ENCODE assay signal across 17 cellular contexts in the genomic region with DNA sequence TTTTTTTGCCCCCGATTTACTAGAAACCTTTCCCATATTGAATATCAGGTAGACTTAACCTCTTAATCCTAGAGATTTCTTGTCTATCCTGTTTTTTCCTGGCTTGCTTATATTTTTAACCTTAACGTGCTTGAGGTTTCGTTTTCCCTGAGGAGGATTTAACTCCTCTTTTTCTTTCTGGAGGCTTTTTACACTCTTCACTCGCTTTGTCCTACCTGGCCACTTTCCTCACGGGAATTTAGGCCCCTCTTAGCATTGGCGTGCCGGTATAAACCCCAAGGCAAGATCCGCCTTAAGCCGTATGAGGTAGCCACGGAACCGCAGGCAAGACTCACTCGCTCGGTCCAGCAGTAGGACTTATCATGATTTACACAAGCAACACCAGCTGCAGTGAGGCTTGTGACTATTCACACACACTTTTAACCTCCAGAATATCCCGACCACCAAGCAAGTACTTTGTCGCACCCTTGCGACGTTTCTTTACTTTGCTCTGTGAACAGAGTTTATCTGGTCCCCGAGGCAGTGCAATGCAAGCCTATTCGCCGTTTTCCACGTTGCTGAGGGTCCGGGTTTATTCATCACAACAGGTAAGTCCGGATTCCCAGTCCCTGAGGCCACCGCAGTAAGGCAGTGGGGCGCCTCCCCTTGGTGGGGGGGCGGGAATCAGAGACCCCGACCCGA. TPM values are rescaled to one million over a fixed set of nuclear protein-coding genes. Genes with fewer than 3 reads are reported as not detected.
DNase-seq lines count a peak whose midpoint lies in the region; ATAC-seq, FAIRE-seq and TF ChIP-seq lines count a peak whose summit lies in the region.
"Had no signal": no experiment of that assay in that cellular context is flagged by ENCODE, and none has a peak within 500 bp of the region (broad histone marks: within the 10 kb centered on the region; RNA-seq: fewer than 3 reads in every experiment).

No MANE protein-coding gene starts in this region.

- CTCF ChIA-PET in MCF 10A (lab: Yijun Ruan, JAX) = no interaction called here

- peak overlapping the region; percentile 16 for H2AFZ ChIP-seq in keratinocyte (ENCODE audit: control insufficient read depth, low read length)
- H2AFZ ChIP-seq: GM23248 had no signal

- H3K4me1 ChIP-seq in breast epithelium (no peaks in the 10 kb centered on the region), adipocyte (ENCODE audit: control insufficient read depth, insufficient read depth, low read length) (no peaks in the 10 kb centered on the region), keratinocyte (ENCODE audit: control insufficient read depth, extremely low read depth, insufficient read depth, low read length) (peaks cover 5% of the 10 kb centered on the region), prostate gland (replicated peaks) (no peaks in the 10 kb centered on the region)
- H3K4me1 ChIP-seq in effector memory CD4-positive, alpha-beta T cell (ENCODE audit: control insufficient read depth, insufficient read depth, low read length, poor library complexity, severe bottlenecking) = no peaks in the 10 kb centered on the region

- DNase-seq in breast epithelium (ENCODE audit: low spot score in 2 of 2) (no peak), MCF 10A (ENCODE audit: unreplicated experiment) (no peak), adipocyte (ENCODE audit: low read depth) (peak; percentile 2), keratinocyte (ENCODE audit: low read depth, low spot score) (no peak), brain microvascular endothelial cell (no peak), prostate gland (ENCODE audit: low spot score) (no peak)
- DNase-seq in effector memory CD4-positive, alpha-beta T cell = no peak
- DNase-seq: 8988T, AML-193, DMS79, EL, GM23248 had no signal

- no peaks in the 10 kb centered on the region for H3K27me3 Mint-ChIP-seq in MCF 10A (ENCODE audit: insufficient read depth, unreplicated experiment)

- H3K9me3 ChIP-seq in breast epithelium (no peaks in the 10 kb centered on the region), adipocyte (ENCODE audit: control insufficient read depth, low read length) (peaks cover 11% of the 10 kb centered on the region), keratinocyte (ENCODE audit: control insufficient read depth, low read depth, low read length) (no peaks in the 10 kb centered on the region), prostate gland (no peaks in the 10 kb centered on the region)
- H3K9me3 ChIP-seq in effector memory CD4-positive, alpha-beta T cell (ENCODE audit: control insufficient read depth, low read length) = no peaks in the 10 kb centered on the region

- H3K4me3 ChIP-seq in breast epithelium = peak overlapping the region in 2 of 3 donors; percentile 26 to 30
- H3K4me3 ChIP-seq in adipocyte (ENCODE audit: low read length) = no peak overlapping the region
- H3K4me3 ChIP-seq in keratinocyte (ENCODE audit: control insufficient read depth in 2 of 3, extremely low read depth in 1 of 3, insufficient read depth in 2 of 3, low read depth in 1 of 3, low read length in 3 of 3) = peak overlapping the region; percentile 24 to 55 (median 28)
- H3K4me3 ChIP-seq in effector memory CD4-positive, alpha-beta T cell (ENCODE audit: insufficient read depth, low read depth, low read length, poor library complexity, severe bottlenecking) = no peak overlapping the region
- no peak overlapping the region for H3K4me3 ChIP-seq in brain microvascular endothelial cell (ENCODE audit: low read depth, low read length)
- H3K4me3 ChIP-seq in prostate gland = no peak overlapping the region
- H3K4me3 ChIP-seq: BLaER1, GM23248 had no signal

- H3K36me3 ChIP-seq in breast epithelium (no peaks in the 10 kb centered on the region), adipocyte (ENCODE audit: control insufficient read depth, insufficient read depth, low read length, severe bottlenecking) (no peaks in the 10 kb centered on the region), keratinocyte (ENCODE audit: control insufficient read depth in 2 of 2, extremely low read depth in 1 of 2, insufficient read depth in 2 of 2, low read length in 2 of 2) (no peaks in the 10 kb centered on the region), brain microvascular endothelial cell (replicated peaks) (no peaks in the 10 kb centered on the region), prostate gland (no peaks in the 10 kb centered on the region)
- H3K36me3 ChIP-seq in effector memory CD4-positive, alpha-beta T cell (ENCODE audit: control insufficient read depth, insufficient read depth, low read length) = no peaks in the 10 kb centered on the region
- H3K36me3 ChIP-seq: BLaER1 had no signal

- in situ Hi-C loops in brain microvascular endothelial cell (cut with HindIII; ENCODE audit: low pct_ligation_motif_present, low sequenced_read_pairs) = no loop called here

- intact Hi-C loops in breast epithelium (cut with DNase I; ENCODE audit: low total_unique reads) (loop anchor here (5.0 kb wide), 1 partner anchor 472 kb away; no protein-coding TSS in a partner anchor), MCF 10A (cut with micrococcal nuclease) (no loop called here), prostate gland (cut with DNase I) (no loop called here)

- no peaks in the 10 kb centered on the region for H3K36me3 Mint-ChIP-seq in MCF 10A (ENCODE audit: insufficient read depth, unreplicated experiment)

- TF ChIP-seq POLR2A in breast epithelium (IDR thresholded peaks at IDR 0.05) (no peak), prostate gland (IDR thresholded peaks at IDR 0.05) (no peak)

- H3K79me2 ChIP-seq in keratinocyte (ENCODE audit: control insufficient read depth, insufficient read depth, low read length) = no peaks in the 10 kb centered on the region

- no peaks in the 10 kb centered on the region for H3K9me3 Mint-ChIP-seq in MCF 10A (ENCODE audit: unreplicated experiment)

- TF ChIP-seq CTCF in breast epithelium (IDR thresholded peaks at IDR 0.05) (no peak), MCF 10A (IDR thresholded peaks at IDR 0.05; ENCODE audit: unreplicated experiment) (no peak), keratinocyte (optimal IDR thresholded peaks at IDR 0.05 in 1 of 3, IDR thresholded peaks at IDR 0.05 in 1 of 3, conservative IDR thresholded peaks at IDR 0.05 in 1 of 3; ENCODE audit: extremely low read depth in 1 of 3, insufficient read depth in 2 of 3, low read length in 3 of 3) (no peak), brain microvascular endothelial cell (IDR thresholded peaks at IDR 0.05; ENCODE audit: low read depth, low read length, missing control alignments) (no peak), prostate gland (IDR thresholded peaks at IDR 0.05) (no peak)

- FAIRE-seq in keratinocyte (lab: Jason Lieb, UNC) = no peak
- FAIRE-seq: G401.6, GM12891, H54 had no signal

- peak overlapping the region; percentile 45 for H3K4me2 ChIP-seq in keratinocyte (ENCODE audit: control insufficient read depth, extremely low read depth, insufficient read depth, low read depth, low read length)
- H3K4me2 ChIP-seq: BLaER1 had no signal

- peaks cover 9% of the 10 kb centered on the region for H3K4me1 Mint-ChIP-seq in MCF 10A (ENCODE audit: insufficient read depth, unreplicated experiment)

- no peak for ATAC-seq in HG03469 (IDR thresholded peaks at IDR 0.05; ENCODE audit: unreplicated experiment)

- H3K9me1 ChIP-seq in keratinocyte (ENCODE audit: control insufficient read depth, extremely low read depth, insufficient read depth, low read length) = no peaks in the 10 kb centered on the region

- no peak overlapping the region for H3K27ac ChIP-seq in breast epithelium
- H3K27ac ChIP-seq in keratinocyte (ENCODE audit: control insufficient read depth, insufficient read depth, low read length) = peak overlapping the region; percentile 11
- no peak overlapping the region for H3K27ac ChIP-seq in effector memory CD4-positive, alpha-beta T cell (ENCODE audit: insufficient read depth, low read length, poor library complexity, severe bottlenecking)
- no peak overlapping the region for H3K27ac ChIP-seq in brain microvascular endothelial cell
- no peak overlapping the region for H3K27ac ChIP-seq in prostate gland
- H3K27ac ChIP-seq: BLaER1, GM23248 had no signal

- H3K27me3 ChIP-seq in breast epithelium = no peaks in the 10 kb centered on the region
- H3K27me3 ChIP-seq in adipocyte (replicated peaks; ENCODE audit: control insufficient read depth, insufficient read depth, low read length) = peaks cover 43% of the 10 kb centered on the region
- H3K27me3 ChIP-seq in keratinocyte (ENCODE audit: control insufficient read depth, extremely low read depth, insufficient read depth, low read length) = no peaks in the 10 kb centered on the region
- H3K27me3 ChIP-seq in effector memory CD4-positive, alpha-beta T cell (replicated peaks; ENCODE audit: control insufficient read depth, insufficient read depth, low read length, poor library complexity, severe bottlenecking) = no peaks in the 10 kb centered on the region
- peaks cover 7% of the 10 kb centered on the region for H3K27me3 ChIP-seq in brain microvascular endothelial cell (replicated peaks)
- no peaks in the 10 kb centered on the region for H3K27me3 ChIP-seq in prostate gland (replicated peaks; ENCODE audit: insufficient read depth)
- H3K27me3 ChIP-seq: BLaER1 had no signal

- 92% methylated on average over 28 of the region's 28 CpGs for WGBS in prostate gland

- H3K27ac Mint-ChIP-seq in MCF 10A (ENCODE audit: low read depth, unreplicated experiment) = no peak overlapping the region

- POLR2A ChIA-PET in MCF 10A (lab: Yijun Ruan, JAX) = no interaction called here

- no peak overlapping the region for H3K4me3 Mint-ChIP-seq in MCF 10A (ENCODE audit: unreplicated experiment)

- dilution Hi-C loops in keratinocyte (cut with MboI; ENCODE audit: extremely low pct_ligation_motif_present, low sequenced_read_pairs) = no loop called here

- no peaks in the 10 kb centered on the region for H4K20me1 ChIP-seq in keratinocyte (ENCODE audit: control insufficient read depth, extremely low read depth, insufficient read depth, low read length)
- H4K20me1 ChIP-seq: BLaER1 had no signal

- BruUV-seq in MCF 10A (replicated peaks; lab: Mats Ljungman, UMichigan) = no TSS peak

- H3K9ac ChIP-seq in adipocyte (ENCODE audit: low read length) (no peak overlapping the region), keratinocyte (ENCODE audit: control insufficient read depth, extremely low read depth, insufficient read depth, low read length) (peak overlapping the region; percentile 51)
- H3K9ac ChIP-seq: BLaER1, GM23248 had no signal

RNA-seq across cellular contexts. Expression of a gene that starts 20.6 kb away (rescaled TPM):
- 10 to 100 TPM in 2 of 3 donors, under 1 TPM in 1; 0.32 to 62.3 (median 44.1) TPM for total RNA-seq in breast epithelium
- total RNA-seq in MCF 10A (2022) = not detected in 2 replicates
- 0.25 to 1.1 TPM (median 0.67 TPM) in 3 replicates for polyA plus RNA-seq in keratinocyte
- polyA plus RNA-seq in keratinocyte (2011; ENCODE audit: low read depth) = 12.5 TPM
- 0.84 and 0.99 TPM in 2 replicates for polyA plus RNA-seq in keratinocyte (2011; cell fraction: cytosol; rRNA removed)
- 0.65 and 0.83 TPM in 2 replicates for polyA plus RNA-seq in keratinocyte (2011; cell fraction: nucleus; rRNA removed)
- polyA plus RNA-seq in keratinocyte (2012; ENCODE audit: low replicate concordance) = 0.55 and 35.8 TPM in 2 replicates
- polyA minus RNA-seq in keratinocyte = 1.0 to 1.5 TPM (median 1.3 TPM) in 3 replicates
- polyA minus RNA-seq in keratinocyte (2011; cell fraction: cytosol; rRNA and poly(A)+ RNA removed) = 0.96 TPM
- 1.3 and 2.4 TPM in 2 replicates for polyA minus RNA-seq in keratinocyte (2011; cell fraction: nucleus; rRNA and poly(A)+ RNA removed)
- total RNA-seq in prostate gland = 1 to 10 TPM; 1.8 to 4.4 TPM
- total RNA-seq: GM23248 had no signal
- polyA plus RNA-seq: GM23248 had no signal

RNA-seq across cellular contexts. Expression of a gene that starts 44.5 kb away (rescaled TPM):
- under 1 TPM in 2 of 3 donors, not detected in 1; 0.66 to 0.73 TPM for total RNA-seq in breast epithelium
- not detected in 2 replicates for total RNA-seq in MCF 10A (2022)
- not detected in 3 replicates for polyA plus RNA-seq in keratinocyte
- polyA plus RNA-seq in keratinocyte (2011; ENCODE audit: low read depth) = not detected
- not detected in 2 replicates for polyA plus RNA-seq in keratinocyte (2011; cell fraction: cytosol; rRNA removed)
- polyA plus RNA-seq in keratinocyte (2011; cell fraction: nucleus; rRNA removed) = not detected in 2 replicates
- 0.08 TPM in 1 of 2 replicates, not detected in the other for polyA plus RNA-seq in keratinocyte (2012; ENCODE audit: low replicate concordance)
- not detected in 3 replicates for polyA minus RNA-seq in keratinocyte
- polyA minus RNA-seq in keratinocyte (2011; cell fraction: cytosol; rRNA and poly(A)+ RNA removed) = not detected
- polyA minus RNA-seq in keratinocyte (2011; cell fraction: nucleus; rRNA and poly(A)+ RNA removed) = not detected in 2 replicates
- 1 to 10 TPM in 1 of 2 donors, not detected in 1; 1.7 TPM for total RNA-seq in prostate gland
- total RNA-seq: GM23248 had no signal
- polyA plus RNA-seq: GM23248 had no signal

RNA-seq across cellular contexts. Expression of a gene that starts 55.5 kb away (rescaled TPM):
- total RNA-seq in breast epithelium (not detected), MCF 10A (2022) (not detected in 2 replicates), prostate gland (not detected)
- not detected in 3 replicates for polyA plus RNA-seq in keratinocyte
- polyA plus RNA-seq in keratinocyte (2011; ENCODE audit: low read depth) = not detected
- polyA plus RNA-seq in keratinocyte (2011; cell fraction: cytosol; rRNA removed) = not detected in 2 replicates
- polyA plus RNA-seq in keratinocyte (2011; cell fraction: nucleus; rRNA removed) = not detected in 2 replicates
- polyA plus RNA-seq in keratinocyte (2012; ENCODE audit: low replicate concordance) = not detected in 2 replicates
- polyA minus RNA-seq in keratinocyte = not detected in 3 replicates
- not detected for polyA minus RNA-seq in keratinocyte (2011; cell fraction: cytosol; rRNA and poly(A)+ RNA removed)
- polyA minus RNA-seq in keratinocyte (2011; cell fraction: nucleus; rRNA and poly(A)+ RNA removed) = not detected in 2 replicates
- total RNA-seq: GM23248 had no signal
- polyA plus RNA-seq: GM23248 had no signal

Comparison
In these comparisons a context has a peak if more than half of its experiments do, and no peak if none do; other contexts are left out.
1. H3K4me3 ChIP-seq: peak in breast epithelium (2 of 3) and keratinocyte (3 of 3); none in adipocyte (single experiment), effector memory CD4-positive, alpha-beta T cell (single experiment), brain microvascular endothelial cell (single experiment) and prostate gland (0 of 2).